In the genomic region with DNA sequence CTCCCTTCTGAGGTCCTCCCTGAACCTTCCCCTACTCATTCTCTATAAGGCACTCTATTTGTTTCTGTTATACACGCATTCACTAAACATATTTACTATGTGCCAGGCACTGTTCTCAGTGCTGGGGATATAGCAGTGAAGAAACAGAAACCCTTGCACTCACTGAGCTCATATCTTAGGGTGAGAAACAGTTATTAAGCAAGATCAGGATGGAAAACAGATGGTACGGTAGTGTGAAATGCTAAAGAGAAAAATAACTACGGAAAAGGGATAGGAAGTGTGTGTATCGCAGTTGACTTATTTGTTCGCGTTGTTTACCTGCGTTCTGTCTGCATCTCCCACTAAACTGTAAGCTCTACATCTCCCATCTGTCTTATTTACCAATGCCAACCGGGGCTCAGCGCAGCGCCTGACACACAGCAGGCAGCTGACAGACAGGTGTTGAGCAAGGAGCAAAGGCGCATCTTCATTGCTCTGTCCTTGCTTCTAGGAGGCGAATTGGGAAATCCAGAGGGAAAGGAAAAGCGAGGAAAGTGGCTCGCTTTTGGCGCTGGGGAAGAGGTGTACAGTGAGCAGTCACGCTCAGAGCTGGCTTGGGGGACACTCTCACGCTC, we compare ENCODE assay signal across 8 cellular contexts. TPM values are rescaled to one million over a fixed set of nuclear protein-coding genes. Genes with fewer than 3 reads are reported as not detected.
DNase-seq lines count a peak whose midpoint lies in the region; ATAC-seq and TF ChIP-seq lines count a peak whose summit lies in the region.

No MANE protein-coding gene starts in this region.

- ATAC-seq in HG03460 (IDR thresholded peaks at IDR 0.05; ENCODE audit: unreplicated experiment): peak; percentile 1
- peak in 1 of 2 donors; percentile 5 for ATAC-seq in right cardiac atrium

- no peaks in the 10 kb centered on the region for H3K27me3 Mint-ChIP-seq in activated CD4-positive, alpha-beta memory T cell treated with anti-CD3 and anti-CD28 coated beads for 36 hours

- POLR2A ChIA-PET in activated CD4-positive, alpha-beta memory T cell treated with anti-CD3 and anti-CD28 coated beads for 36 hours (lab: Charles Lee): interaction anchor here (1.4 to 1.5 kb wide), 2 partner anchors 13 to 147 kb away, joined by 4 read pairs; a partner anchor contains a TSS

- no peaks in the 10 kb centered on the region for H3K9me3 Mint-ChIP-seq in activated CD4-positive, alpha-beta memory T cell treated with anti-CD3 and anti-CD28 coated beads for 36 hours

- H3K36me3 ChIP-seq in GM06990 (ENCODE audit: control insufficient read depth, insufficient read depth, low read length) (peaks cover 6% of the 10 kb centered on the region), skeletal muscle tissue (ENCODE audit: control insufficient read depth in 3 of 3, insufficient read depth in 3 of 3, low read length in 3 of 3) (peaks cover 14 to 20% (median 17%) of the 10 kb centered on the region in 3 donors)

- H3K27ac ChIP-seq in right cardiac atrium (ENCODE audit: low read length) (no peak overlapping the region), skeletal muscle tissue (ENCODE audit: low read depth, low read length) (peak overlapping the region; percentile 76)

- H3K36me3 Mint-ChIP-seq in activated CD4-positive, alpha-beta memory T cell treated with anti-CD3 and anti-CD28 coated beads for 36 hours: peaks cover 6% of the 10 kb centered on the region

- H3K4me1 ChIP-seq in right cardiac atrium (ENCODE audit: control insufficient read depth, insufficient read depth, low read length) (peaks cover 2% of the 10 kb centered on the region), skeletal muscle tissue (ENCODE audit: control insufficient read depth in 3 of 3, insufficient read depth in 3 of 3, low read length in 3 of 3) (peaks cover 18 to 26% (median 21%) of the 10 kb centered on the region in 3 donors)

- H3K27ac Mint-ChIP-seq in activated CD4-positive, alpha-beta memory T cell treated with anti-CD3 and anti-CD28 coated beads for 36 hours: peak overlapping the region; percentile 75

- TF ChIP-seq CTCF in GM06990 (IDR thresholded peaks at IDR 0.05; ENCODE audit: insufficient read depth, low read length, poor library complexity, severe bottlenecking): no peak

- CTCF ChIA-PET in activated CD4-positive, alpha-beta memory T cell treated with anti-CD3 and anti-CD28 coated beads for 36 hours (lab: Charles Lee): interaction anchor here (0.6 to 2.1 kb wide), 4 partner anchors 9 to 290 kb away, joined by 3 to 16 read pairs (median 3); no protein-coding TSS in a partner anchor

- H3K27me3 ChIP-seq in GM06990 (replicated peaks; ENCODE audit: control insufficient read depth, insufficient read depth, low read length) (no peaks in the 10 kb centered on the region), right cardiac atrium (ENCODE audit: control insufficient read depth, insufficient read depth) (no peaks in the 10 kb centered on the region), skeletal muscle tissue (ENCODE audit: control insufficient read depth in 3 of 3, insufficient read depth in 3 of 3, low read length in 3 of 3) (no peaks in the 10 kb centered on the region)

- intact Hi-C loops in activated CD4-positive, alpha-beta memory T cell treated with anti-CD3 and anti-CD28 coated beads for 36 hours (cut with micrococcal nuclease): no loop called here
- intact Hi-C loops in right cardiac atrium (cut with DNase I): no loop called here

- peak overlapping the region; percentile 81 for H3K4me3 ChIP-seq in GM06990 (replicated peaks; ENCODE audit: low read depth, low read length)
- peak overlapping the region; percentile 51 for H3K4me3 ChIP-seq in right cardiac atrium (ENCODE audit: low read length)
- H3K4me3 ChIP-seq in skeletal muscle tissue (ENCODE audit: low read length in 3 of 3): peak overlapping the region; percentile 89 to 99 (median 98)

- H3K9me3 ChIP-seq in right cardiac atrium (ENCODE audit: control insufficient read depth, low read length): no peaks in the 10 kb centered on the region
- no peaks in the 10 kb centered on the region for H3K9me3 ChIP-seq in skeletal muscle tissue (ENCODE audit: control insufficient read depth in 3 of 3, low read length in 3 of 3)

- H3K4me3 Mint-ChIP-seq in activated CD4-positive, alpha-beta memory T cell treated with anti-CD3 and anti-CD28 coated beads for 36 hours: peak overlapping the region; percentile 90

- whole genome bisulfite sequencing in right cardiac atrium: 16% methylated on average over 17 of the region's 17 CpGs

- peaks cover 29% of the 10 kb centered on the region for H3K4me1 Mint-ChIP-seq in activated CD4-positive, alpha-beta memory T cell treated with anti-CD3 and anti-CD28 coated beads for 36 hours (ENCODE audit: low read depth)

- no peak for DNase-seq in GM06990 (ENCODE audit: extremely low read depth, insufficient read length)
- DNase-seq in activated CD4-positive, alpha-beta memory T cell treated with anti-CD3 and anti-CD28 coated beads for 36 hours: peak; percentile 13
- no peak for DNase-seq in right cardiac atrium
- DNase-seq in Kasumi-1 (lab: John Stamatoyannopoulos, UW): no peak
- DNase-seq in RKO (ENCODE audit: low spot score): no peak
- DNase-seq in HK-2 (ENCODE audit: unreplicated experiment): no peak

- H3K9ac ChIP-seq in skeletal muscle tissue (ENCODE audit: low read depth in 1 of 3, low read length in 3 of 3): peak overlapping the region; percentile 74 to 97 (median 94)

RNA-seq across cellular contexts. Expression of a gene that starts 0.6 kb away (rescaled TPM):
- total RNA-seq in activated CD4-positive, alpha-beta memory T cell treated with anti-CD3 and anti-CD28 coated beads for 36 hours: 10 to 100 TPM; 12.8 to 13.0 TPM
- total RNA-seq in right cardiac atrium (1 to 10 TPM; 3.0 to 6.4 (median 5.5) TPM), skeletal muscle tissue (5.2 TPM)
- 3.2 TPM for polyA plus RNA-seq in right cardiac atrium

RNA-seq across cellular contexts. Expression of a gene that starts 0.7 kb away (rescaled TPM):
- total RNA-seq in activated CD4-positive, alpha-beta memory T cell treated with anti-CD3 and anti-CD28 coated beads for 36 hours: 100 to 1,000 TPM; 157 to 166 TPM
- 10 to 100 TPM; 53.1 to 57.1 (median 55.7) TPM for total RNA-seq in right cardiac atrium
- polyA plus RNA-seq in right cardiac atrium: 53.9 TPM
- 32.9 TPM for total RNA-seq in skeletal muscle tissue

RNA-seq across cellular contexts. Expression of a gene that starts 46.5 kb away (rescaled TPM):
- total RNA-seq in activated CD4-positive, alpha-beta memory T cell treated with anti-CD3 and anti-CD28 coated beads for 36 hours: not detected
- not detected for total RNA-seq in right cardiac atrium
- not detected for polyA plus RNA-seq in right cardiac atrium
- total RNA-seq in skeletal muscle tissue: not detected
